Comparison of ENCODE assay signal across 1 cellular context in the genomic region with DNA sequence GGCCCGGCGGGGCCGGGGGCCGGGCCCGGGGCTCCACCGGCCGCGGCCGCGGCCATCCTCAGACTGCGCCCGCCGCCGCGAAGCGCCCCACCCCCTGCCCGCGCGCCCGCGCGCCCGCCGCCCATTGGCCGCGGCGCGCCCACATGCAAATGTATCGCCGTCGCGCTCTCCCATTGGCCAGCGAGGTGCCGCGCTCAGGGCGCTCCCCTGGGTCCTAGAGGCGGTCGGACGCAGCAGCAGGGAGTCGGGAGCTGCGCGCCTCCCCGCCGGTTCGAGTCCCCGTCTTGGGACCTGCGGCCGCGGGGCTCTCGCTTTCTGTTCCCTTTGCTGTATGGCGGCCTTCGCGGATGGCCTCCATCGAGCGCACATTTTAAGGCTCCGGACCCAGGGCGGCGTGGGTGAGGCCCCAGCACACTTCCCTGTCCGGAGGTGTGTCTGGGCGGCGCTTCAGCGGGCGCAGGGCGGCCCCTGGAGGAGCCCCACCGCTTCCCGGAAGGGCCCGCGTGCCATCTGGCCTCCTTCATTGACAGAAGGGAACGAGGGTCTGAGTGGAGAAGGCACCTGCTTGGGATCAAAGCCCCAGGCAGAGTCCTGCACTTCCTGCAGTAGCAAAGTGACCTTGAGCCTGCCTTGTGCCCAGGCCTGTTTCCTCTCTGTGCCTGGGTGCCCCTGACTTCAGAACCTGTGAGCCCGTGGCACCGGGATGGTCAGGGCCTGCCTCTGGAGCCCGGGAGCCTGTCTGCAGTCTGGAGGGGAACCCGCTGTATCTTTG.
TF ChIP-seq lines count a peak whose summit lies in the region.

A gene with protein sequence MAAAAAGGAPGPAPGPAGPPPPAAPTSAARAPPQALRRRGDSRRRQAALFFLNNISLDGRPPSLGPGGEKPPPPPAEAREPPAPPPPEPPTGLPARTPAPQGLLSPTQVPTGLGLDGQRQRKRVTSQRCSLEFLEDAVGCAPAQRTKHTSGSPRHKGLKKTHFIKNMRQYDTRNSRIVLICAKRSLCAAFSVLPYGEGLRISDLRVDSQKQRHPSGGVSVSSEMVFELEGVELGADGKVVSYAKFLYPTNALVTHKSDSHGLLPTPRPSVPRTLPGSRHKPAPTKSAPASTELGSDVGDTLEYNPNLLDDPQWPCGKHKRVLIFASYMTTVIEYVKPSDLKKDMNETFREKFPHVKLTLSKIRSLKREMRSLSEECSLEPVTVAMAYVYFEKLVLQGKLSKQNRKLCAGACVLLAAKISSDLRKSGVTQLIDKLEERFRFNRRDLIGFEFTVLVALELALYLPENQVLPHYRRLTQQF (minus strand): TSS at position 65 of the 772 bp plus-strand sequence. CDS start 9 bp downstream, at position 56.

TF ChIP-seq in IMR-90, 13 proteins besides CTCF, POLR2A, EP300 and RAD21 (continued from another document):
- TF ChIP-seq CEBPB (IDR thresholded peaks at IDR 0.05; ENCODE audit: low read depth, low read length), result no peak
- no peak for TF ChIP-seq CHD1 (IDR thresholded peaks at IDR 0.05; ENCODE audit: low read depth, low read length)
- no peak for TF ChIP-seq SMC3 (IDR thresholded peaks at IDR 0.05; ENCODE audit: low read depth, low read length)
